28 cellular contexts compared by ENCODE assay signal in the genomic region with DNA sequence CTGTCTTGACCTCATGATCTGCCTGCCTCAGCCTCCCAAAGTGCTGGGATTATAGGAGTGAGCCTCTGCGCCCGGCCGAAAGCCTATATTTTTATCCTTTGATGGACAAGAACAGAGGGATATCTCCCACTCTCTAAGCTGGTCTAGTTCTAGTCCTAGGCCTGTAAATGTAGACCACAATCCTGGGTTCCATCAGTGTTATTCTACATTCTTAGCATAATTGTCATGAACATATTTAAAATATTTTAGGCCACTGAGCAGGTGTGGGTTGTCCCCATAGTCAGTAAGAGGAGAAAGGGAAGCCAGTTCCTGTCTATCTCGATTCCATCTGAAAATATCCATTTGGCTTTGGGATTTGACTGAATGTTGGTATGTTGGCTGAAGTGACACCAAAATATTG.
"Had no signal": no experiment of that assay in that cellular context is flagged by ENCODE, and none has a peak within 500 bp of the region (broad histone marks: within the 10 kb centered on the region; RNA-seq: fewer than 3 reads in every experiment).

No MANE protein-coding gene starts in this region.

- DNase-seq: activated CD4-positive, alpha-beta memory T cell treated with anti-CD3 and anti-CD28 coated beads, Interleukin-2, amount 10 ng/mL, durations not matched to agents 7 days and 5 days; activated CD4-positive, alpha-beta T cell treated with anti-CD3 and anti-CD28 coated beads for 36 hours; activated CD4-positive, alpha-beta T cell treated with anti-CD3 and anti-CD28 coated beads, Interleukin-2, amount 10 ng/mL, durations not matched to agents 7 days and 5 days; activated CD4-positive, alpha-beta T cell treated with anti-CD3 and anti-CD28 coated beads, Interleukin-2, amount 50 U/mL, for 4 hours; activated CD4-positive, CD25-positive, alpha-beta regulatory T cell; activated CD4-positive, CD25-positive, alpha-beta regulatory T cell treated with anti-CD3 and anti-CD28 coated beads, Interleukin-2, amount 50 U/mL, for 72 hours; activated CD8-positive, alpha-beta memory T cell treated with anti-CD3 and anti-CD28 coated beads, Interleukin-2, amount 50 U/mL, for 48 hours; activated gamma-delta T cell; activated naive CD4-positive, alpha-beta T cell; activated naive CD4-positive, alpha-beta T cell treated with anti-CD3 and anti-CD28 coated beads, Interleukin-2, amount 10 ng/mL, durations not matched to agents 7 days and 5 days; activated naive CD8-positive, alpha-beta T cell treated with anti-CD3 and anti-CD28 coated beads, Interleukin-2, amount 10 ng/mL, durations not matched to agents 7 days and 5 days; activated T-cell treated with anti-CD3 and anti-CD28 coated beads for 4 hours; activated T-cell treated with anti-CD3 and anti-CD28 coated beads, Interleukin-2, amount 50 U/mL, for 24 hours; activated T-cell treated with anti-CD3 and anti-CD28 coated beads, Interleukin-2, amount 50 U/mL, for 72 hours; central memory CD4-positive, alpha-beta T cell; cerebellar nuclear complex; colonic mucosa; effector CD8-positive, alpha-beta T cell; esophagus squamous epithelium; foreskin melanocyte; heart right ventricle; T-helper 2 cell had no signal

- ATAC-seq: activated CD4-positive, alpha-beta T cell treated with anti-CD3 and anti-CD28 coated beads for 36 hours; activated naive CD4-positive, alpha-beta T cell treated with anti-CD3 and anti-CD28 coated beads, Interleukin-2, amount 50 U/mL, for 72 hours; activated T-cell treated with anti-CD3 and anti-CD28 coated beads, Interleukin-2, amount 50 U/mL, for 72 hours; gastroesophageal sphincter; heart right ventricle had no signal

- H3K4me3 ChIP-seq: ascending aorta, breast epithelium, cardiac muscle cell, colonic mucosa, esophagus squamous epithelium, gastroesophageal sphincter, heart right ventricle had no signal

- H3K4me1 ChIP-seq: ascending aorta, breast epithelium, colonic mucosa, esophagus squamous epithelium, gastroesophageal sphincter, heart right ventricle had no signal

- H3K36me3 ChIP-seq: ascending aorta, breast epithelium, cardiac muscle cell, colonic mucosa, esophagus squamous epithelium, gastroesophageal sphincter, heart right ventricle had no signal

- H3K27me3 ChIP-seq: ascending aorta, breast epithelium, cardiac muscle cell, colonic mucosa, esophagus squamous epithelium, gastroesophageal sphincter had no signal

- H3K9me3 ChIP-seq: ascending aorta, breast epithelium, colonic mucosa, esophagus squamous epithelium, gastroesophageal sphincter, heart right ventricle had no signal

- H3K27ac ChIP-seq: ascending aorta, breast epithelium, cardiac muscle cell, colonic mucosa, epithelial cell of prostate, esophagus squamous epithelium, gastroesophageal sphincter, heart right ventricle had no signal
